Comparison of ENCODE assay signal across 11 cellular contexts in genomic region chr16:11181889-11182279, GRCh38.
DNase-seq lines count a peak whose midpoint lies in the region; ATAC-seq and TF ChIP-seq lines count a peak whose summit lies in the region.
"Had no signal": no experiment of that assay in that cellular context is flagged by ENCODE, and none has a peak within 500 bp of the region (broad histone marks: within the 10 kb centered on the region; RNA-seq: fewer than 3 reads in every experiment).

No MANE protein-coding gene starts in this region.

- H3K36me3 Mint-ChIP-seq in CD14-positive monocyte, result peaks cover 26 to 27% of the 10 kb centered on the region in 2 donors
- peaks cover 2% of the 10 kb centered on the region for H3K36me3 Mint-ChIP-seq in activated naive CD8-positive, alpha-beta T cell treated with anti-CD3 and anti-CD28 coated beads for 36 hours

- H3K36me3 ChIP-seq in esophagus muscularis mucosa, result peaks cover 6 to 28% (median 22%) of the 10 kb centered on the region in 4 donors

- no peak overlapping the region for H3K4me3 Mint-ChIP-seq in CD14-positive monocyte
- no peak overlapping the region for H3K4me3 Mint-ChIP-seq in activated naive CD8-positive, alpha-beta T cell treated with anti-CD3 and anti-CD28 coated beads for 36 hours

- ATAC-seq in omental fat pad (ENCODE audit: low FRiP score), result peak; percentile 58

- H3K4me1 Mint-ChIP-seq in CD14-positive monocyte, result peaks cover 51% of the 10 kb centered on the region
- peaks cover 20% of the 10 kb centered on the region for H3K4me1 Mint-ChIP-seq in activated naive CD8-positive, alpha-beta T cell treated with anti-CD3 and anti-CD28 coated beads for 36 hours

- 39% methylated on average over 12 of the region's 12 CpGs for WGBS in esophagus muscularis mucosa

- no peak overlapping the region for H3K4me3 ChIP-seq in esophagus muscularis mucosa
- H3K4me3 ChIP-seq: stomach had no signal

- no peak overlapping the region for H3K27ac ChIP-seq in esophagus muscularis mucosa (replicated peaks in 1 of 4)

- no peaks in the 10 kb centered on the region for H3K9me3 Mint-ChIP-seq in CD14-positive monocyte
- H3K9me3 Mint-ChIP-seq in activated naive CD8-positive, alpha-beta T cell treated with anti-CD3 and anti-CD28 coated beads for 36 hours, result no peaks in the 10 kb centered on the region

- TF ChIP-seq CTCF in CD14-positive monocyte (IDR thresholded peaks at IDR 0.05), result no peak
- TF ChIP-seq CTCF in omental fat pad (IDR thresholded peaks at IDR 0.05), result no peak
- no peak for TF ChIP-seq CTCF in esophagus muscularis mucosa (IDR thresholded peaks at IDR 0.05)

- no peaks in the 10 kb centered on the region for H3K27me3 ChIP-seq in esophagus muscularis mucosa
- H3K27me3 ChIP-seq: stomach had no signal

- peak; percentile 88 for DNase-seq in CD14-positive monocyte (ENCODE audit: low spot score)
- DNase-seq in M059J (ENCODE audit: low read depth), result peak; percentile 43
- DNase-seq in activated naive CD8-positive, alpha-beta T cell treated with anti-CD3 and anti-CD28 coated beads for 36 hours, result peak; percentile 30
- no peak for DNase-seq in omental fat pad (ENCODE audit: low spot score)
- no peak for DNase-seq in mesenteric fat pad (ENCODE audit: low spot score)
- DNase-seq in ureter (ENCODE audit: low spot score), result no peak
- DNase-seq in esophagus muscularis mucosa (ENCODE audit: extremely low spot score), result no peak
- no peak for DNase-seq in effector CD8-positive, alpha-beta T cell (lab: John Stamatoyannopoulos, UW)
- DNase-seq: NCI-H446 treated with DMSO at 0.1 percent for 48 hours, posterior cingulate gyrus, stomach had no signal

- peaks cover 0 to 2% (median 1%) of the 10 kb centered on the region in 3 donors for H3K27me3 Mint-ChIP-seq in CD14-positive monocyte (ENCODE audit: low read depth in 3 of 3)
- no peaks in the 10 kb centered on the region for H3K27me3 Mint-ChIP-seq in activated naive CD8-positive, alpha-beta T cell treated with anti-CD3 and anti-CD28 coated beads for 36 hours

- peak overlapping the region; percentile 80 to 94 (median 87) for H3K27ac Mint-ChIP-seq in CD14-positive monocyte
- H3K27ac Mint-ChIP-seq in activated naive CD8-positive, alpha-beta T cell treated with anti-CD3 and anti-CD28 coated beads for 36 hours, result peak overlapping the region; percentile 48

- TF ChIP-seq EP300 in esophagus muscularis mucosa (IDR thresholded peaks at IDR 0.05), result no peak

- no peak for TF ChIP-seq POLR2A in esophagus muscularis mucosa (IDR thresholded peaks at IDR 0.05; ENCODE audit: low read depth)

- no peaks in the 10 kb centered on the region for H3K9me3 ChIP-seq in esophagus muscularis mucosa
- H3K9me3 ChIP-seq: stomach had no signal

- intact Hi-C loops in CD14-positive monocyte (cut with micrococcal nuclease), result no loop called here
- intact Hi-C loops in esophagus muscularis mucosa (cut with DNase I), result no loop called here

- H3K4me1 ChIP-seq in esophagus muscularis mucosa, result peaks cover 0 to 30% (median 15%) of the 10 kb centered on the region in 4 donors

Comparison
In these comparisons a context has a peak if more than half of its experiments do, and no peak if none do; other contexts are left out.
1. DNase-seq: peak in CD14-positive monocyte (single experiment), M059J (single experiment) and activated naive CD8-positive, alpha-beta T cell treated with anti-CD3 and anti-CD28 coated beads for 36 hours (single experiment); none in omental fat pad (single experiment), mesenteric fat pad (single experiment), ureter (single experiment), esophagus muscularis mucosa (single experiment) and effector CD8-positive, alpha-beta T cell (single experiment).